ENCODE assay signal across 1 cellular context in the genomic region with DNA sequence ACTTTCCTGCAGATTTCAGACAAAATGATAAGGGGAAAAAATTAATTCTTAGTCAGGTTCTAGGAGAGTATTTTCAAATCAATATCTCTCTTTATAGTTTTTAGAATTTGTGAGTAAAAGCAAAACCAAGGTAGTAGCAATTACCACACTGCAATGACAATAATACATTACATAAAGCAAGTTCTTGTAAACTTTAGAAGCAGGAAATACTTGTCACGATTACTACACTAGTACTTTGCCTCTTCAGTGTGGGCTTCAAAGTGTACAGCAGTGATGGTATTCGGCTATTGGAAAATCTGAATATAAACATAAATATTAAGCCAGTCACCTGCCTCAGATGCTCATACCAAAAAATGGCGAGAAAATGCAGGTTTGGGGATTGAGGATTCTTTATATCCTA.
TF ChIP-seq lines count a peak whose summit lies in the region.

No MANE protein-coding gene starts in this region.

TF ChIP-seq in GM12878, 131 proteins besides CTCF, POLR2A, EP300 and RAD21:
- peak; percentile 56; the same call in 1 of the 2 replicates for TF ChIP-seq RUNX3 (IDR thresholded peaks at IDR 0.05; ENCODE audit: low read length)
- no peak for TF ChIP-seq RCOR1 (conservative IDR thresholded peaks at IDR 0.05; ENCODE audit: low read depth, low read length)
- peak in 1 of 2 experiments; percentile 26; a peak in 1 of 4 replicates for TF ChIP-seq ETV6 (conservative IDR thresholded peaks at IDR 0.05 in 1 of 2, IDR thresholded peaks at IDR 0.05 in 1 of 2; ENCODE audit: borderline replicate concordance in 1 of 2, low read depth in 1 of 2)
- no peak for TF ChIP-seq ZZZ3 (IDR thresholded peaks at IDR 0.05; ENCODE audit: control insufficient read depth, insufficient read length, low read depth)
- no peak for TF ChIP-seq NFYA (IDR thresholded peaks at IDR 0.05; ENCODE audit: borderline replicate concordance, low read depth, low read length)
- TF ChIP-seq CREM (IDR thresholded peaks at IDR 0.05; ENCODE audit: low read depth) = peak; percentile 53
- TF ChIP-seq JUNB (IDR thresholded peaks at IDR 0.05) = peak; percentile 66
- 0 out of 2 replicates have a peak, but pooled peaks have one; percentile 27 for TF ChIP-seq ZBED1 (IDR thresholded peaks at IDR 0.05; ENCODE audit: borderline replicate concordance)
- TF ChIP-seq FOXM1 (IDR thresholded peaks at IDR 0.05; ENCODE audit: low read depth, low read length) = peak; percentile 48; the same call in 1 of the 2 replicates
- TF ChIP-seq, protein P1, sequence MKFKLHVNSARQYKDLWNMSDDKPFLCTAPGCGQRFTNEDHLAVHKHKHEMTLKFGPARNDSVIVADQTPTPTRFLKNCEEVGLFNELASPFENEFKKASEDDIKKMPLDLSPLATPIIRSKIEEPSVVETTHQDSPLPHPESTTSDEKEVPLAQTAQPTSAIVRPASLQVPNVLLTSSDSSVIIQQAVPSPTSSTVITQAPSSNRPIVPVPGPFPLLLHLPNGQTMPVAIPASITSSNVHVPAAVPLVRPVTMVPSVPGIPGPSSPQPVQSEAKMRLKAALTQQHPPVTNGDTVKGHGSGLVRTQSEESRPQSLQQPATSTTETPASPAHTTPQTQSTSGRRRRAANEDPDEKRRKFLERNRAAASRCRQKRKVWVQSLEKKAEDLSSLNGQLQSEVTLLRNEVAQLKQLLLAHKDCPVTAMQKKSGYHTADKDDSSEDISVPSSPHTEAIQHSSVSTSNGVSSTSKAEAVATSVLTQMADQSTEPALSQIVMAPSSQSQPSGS (IDR thresholded peaks at IDR 0.05; ENCODE audit: low read length) = peak; percentile 44
- peak; percentile 57; the same call in 1 of the 2 replicates for TF ChIP-seq NFIC (IDR thresholded peaks at IDR 0.05; ENCODE audit: low read depth, low read length)
- TF ChIP-seq NFXL1 (IDR thresholded peaks at IDR 0.05; ENCODE audit: borderline replicate concordance) = no peak
